Comparison of ENCODE assay signal across 8 cellular contexts in genomic region chr15:70097337-70098169, GRCh38. TPM values are rescaled to one million over a fixed set of nuclear protein-coding genes. Genes with fewer than 3 reads are reported as not detected.
DNase-seq lines count a peak whose midpoint lies in the region; ATAC-seq and TF ChIP-seq lines count a peak whose summit lies in the region.

Gene TLE3 (minus strand): TSS chr15:70097917. CDS start chr15:70096798, 1,119 bp downstream.

- H3K36me3 ChIP-seq in psoas muscle (ENCODE audit: insufficient read depth in 1 of 2, low read depth in 1 of 2): peaks cover 0 to 7% of the 10 kb centered on the region in 2 donors
- H3K36me3 ChIP-seq in uterus: no peaks in the 10 kb centered on the region

- DNase-seq in GM13976 (ENCODE audit: low spot score) (peak; percentile 99), NCI-H1694 (lab: John Stamatoyannopoulos, UW) (peak; percentile 91), T-helper 17 cell (peak; percentile 94 to 96 (median 96)), left ventricle myocardium superior (peak; percentile 100), psoas muscle (peak; percentile 98 to 99), uterus (peak; percentile 98 to 99)

- H3K4me1 Mint-ChIP-seq in T-helper 17 cell: peaks cover 39% of the 10 kb centered on the region

- H3K36me3 Mint-ChIP-seq in T-helper 17 cell (ENCODE audit: low read depth): peaks cover 4% of the 10 kb centered on the region

- intact Hi-C loops in left ventricle myocardium superior (cut with micrococcal nuclease): loop anchor here (10.0 kb wide), 1 partner anchor 167 kb away; no protein-coding TSS in a partner anchor
- intact Hi-C loops in psoas muscle (cut with DNase I): loop anchor here in 1 of 2 donors (2.0 to 10.0 kb wide), 6 partner anchors 35 to 523 kb away; no protein-coding TSS in a partner anchor
- intact Hi-C loops in uterus (cut with DNase I; ENCODE audit: low total_unique reads): loop anchor here (10.0 kb wide), 1 partner anchor 367 kb away; no protein-coding TSS in a partner anchor

- H3K27me3 ChIP-seq in psoas muscle (ENCODE audit: insufficient read depth in 3 of 3, low read length in 2 of 3): no peaks in the 10 kb centered on the region
- no peaks in the 10 kb centered on the region for H3K27me3 ChIP-seq in uterus

- H3K27me3 Mint-ChIP-seq in T-helper 17 cell: no peaks in the 10 kb centered on the region

- H3K4me1 ChIP-seq in psoas muscle (peaks cover 60% of the 10 kb centered on the region), uterus (peaks cover 0 to 9% of the 10 kb centered on the region in 2 donors)

- H3K27ac ChIP-seq in angular gyrus (ENCODE audit: low read depth, low read length) (peak within 1 kb of the TSS; percentile 82), psoas muscle (peak within 1 kb of the TSS; percentile 97), uterus (peak within 1 kb of the TSS; percentile 94 to 99)

- 0 to 1% (median 0%) methylated on average over 57 to 76 of the region's 76 CpGs for WGBS in psoas muscle, 3 donors

- TF ChIP-seq CTCF in GM13976 (IDR thresholded peaks at IDR 0.05; ENCODE audit: borderline replicate concordance, control extremely low read depth, extremely low read depth, insufficient read depth, missing control alignments): peak; percentile 57
- TF ChIP-seq CTCF in psoas muscle (IDR thresholded peaks at IDR 0.05): peak; percentile 42
- peak in 3 of 4 experiments; percentile 18 to 42 (median 41) for TF ChIP-seq CTCF in uterus (IDR thresholded peaks at IDR 0.05)

- peak within 1 kb of the TSS; percentile 99 for H3K4me3 Mint-ChIP-seq in T-helper 17 cell

- in situ Hi-C loops in GM13976 (cut with MboI; ENCODE audit: low sequenced_read_pairs, unreplicated experiment): loop anchor here (10.0 to 25.0 kb wide), 2 partner anchors 335 to 387 kb away; no protein-coding TSS in a partner anchor

- peak; percentile 94 to 97 for TF ChIP-seq POLR2A in uterus (IDR thresholded peaks at IDR 0.05)

- H3K9me3 ChIP-seq in T-helper 17 cell (ENCODE audit: control insufficient read depth, low read length, poor library complexity, severe bottlenecking): no peaks in the 10 kb centered on the region
- no peaks in the 10 kb centered on the region for H3K9me3 ChIP-seq in psoas muscle
- no peaks in the 10 kb centered on the region for H3K9me3 ChIP-seq in uterus

- H3K27ac Mint-ChIP-seq in T-helper 17 cell: peak within 1 kb of the TSS; percentile 97

- H3K4me3 ChIP-seq in psoas muscle (peak within 1 kb of the TSS; percentile 95), uterus (peak within 1 kb of the TSS; percentile 68 to 76)

- ATAC-seq in HG02884 (IDR thresholded peaks at IDR 0.05; ENCODE audit: unreplicated experiment) (peak; percentile 56), T-helper 17 cell (peak; percentile 71), left ventricle myocardium superior (peak; percentile 68), psoas muscle (peak; percentile 57 to 68 (median 62))

RNA-seq across cellular contexts. Expression of gene TLE3, which starts in this region (rescaled TPM):
- total RNA-seq in T-helper 17 cell (100 to 1,000 TPM; 115 to 132 TPM), left ventricle myocardium superior (12.8 TPM), psoas muscle (10 to 100 TPM; 10.8 to 59.9 (median 18.6) TPM), uterus (100 to 1,000 TPM in 1 of 4 donors, 10 to 100 TPM in 2, 1 to 10 TPM in 1; 7.4 to 244 (median 49.4) TPM)
- 1 to 10 TPM; 4.3 to 9.6 (median 4.8) TPM for polyA plus RNA-seq in psoas muscle

Comparison
In these comparisons a context has a peak if more than half of its experiments do, and no peak if none do; other contexts are left out.
1. Peak in every context shown above with its lines: DNase-seq, ATAC-seq, H3K4me3 ChIP-seq and H3K27ac ChIP-seq.